In genomic region chr19:55044286-55044685, GRCh38 we compare ENCODE assay signal across 30 cellular contexts. TPM values are rescaled to one million over a fixed set of nuclear protein-coding genes. Genes with fewer than 3 reads are reported as not detected.
"Had no signal": no experiment of that assay in that cellular context is flagged by ENCODE, and none has a peak within 500 bp of the region (broad histone marks: within the 10 kb centered on the region; RNA-seq: fewer than 3 reads in every experiment).

No MANE protein-coding gene starts in this region.

- DNase-seq: colonic mucosa; effector CD8-positive, alpha-beta T cell; foreskin keratinocyte; heart left ventricle; left cardiac atrium; mesenchymal stem cell; naive thymus-derived CD4-positive, alpha-beta T cell; stimulated activated CD4-positive, alpha-beta T cell treated with anti-CD3 and anti-CD28 coated beads, Interleukin-2, amount 100 ng/mL, for 24 hours; stimulated activated CD4-positive, alpha-beta T cell treated with anti-CD3 and anti-CD28 coated beads, Interleukin-4, amount 100 ng/mL, for 24 hours; stimulated activated naive CD8-positive, alpha-beta T cell treated with anti-CD3 and anti-CD28 coated beads, Interleukin-15, Interleukin-2, amounts not matched to agents 100 U/mL and 50 U/mL, for 24 hours; substantia nigra; testis; tibial artery had no signal

- ATAC-seq: foreskin keratinocyte; gastroesophageal sphincter; heart left ventricle; left cardiac atrium; left lung; naive thymus-derived CD4-positive, alpha-beta T cell; sciatic nerve; stimulated activated memory B cell treated with anti-CD40 and anti-IgM and Interleukin-4, amounts not matched to agents 10 μg/mL and 1 μg/mL and 100 μg/mL, for 72 hours; stimulated activated naive CD8-positive, alpha-beta T cell treated with anti-CD3 and anti-CD28 coated beads, Interleukin-15, Interleukin-2, amounts not matched to agents 100 U/mL and 50 U/mL, for 24 hours had no signal

- H3K27ac Mint-ChIP-seq: dendritic cell treated with granulocyte-macrophage colony-stimulating factor and Interleukin-4, amounts not matched to agents 40 ng/mL and 50 ng/mL, for 4 days; endodermal cell; mesothelial cell of epicardium; nephron; neural progenitor cell; stimulated activated memory B cell treated with anti-CD40 and anti-IgM and Interleukin-4, amounts not matched to agents 10 μg/mL and 1 μg/mL and 100 μg/mL, for 72 hours; type B pancreatic cell had no signal

- H3K27me3 ChIP-seq: colonic mucosa, esophagus muscularis mucosa, foreskin keratinocyte, gastroesophageal sphincter, heart left ventricle, hepatocyte, neural progenitor cell, right atrium auricular region, testis, tibial artery had no signal

- H3K27me3 Mint-ChIP-seq: naive thymus-derived CD4-positive, alpha-beta T cell; stimulated activated memory B cell treated with anti-CD40 and anti-IgM and Interleukin-4, amounts not matched to agents 10 μg/mL and 1 μg/mL and 100 μg/mL, for 72 hours; type B pancreatic cell had no signal

- H3K4me1 ChIP-seq: colonic mucosa, esophagus muscularis mucosa, foreskin keratinocyte, gastroesophageal sphincter, neural progenitor cell, prostate gland, right atrium auricular region, testis, tibial artery had no signal

- H3K9me3 ChIP-seq: colonic mucosa, esophagus muscularis mucosa, gastroesophageal sphincter, heart left ventricle, left lung, prostate gland, right atrium auricular region, testis, tibial artery had no signal

- H3K4me3 Mint-ChIP-seq: dendritic cell treated with granulocyte-macrophage colony-stimulating factor and Interleukin-4, amounts not matched to agents 40 ng/mL and 50 ng/mL, for 4 days; endodermal cell; mesothelial cell of epicardium; naive thymus-derived CD4-positive, alpha-beta T cell; nephron; neural progenitor cell; stimulated activated memory B cell treated with anti-CD40 and anti-IgM and Interleukin-4, amounts not matched to agents 10 μg/mL and 1 μg/mL and 100 μg/mL, for 72 hours; type B pancreatic cell had no signal

- H3K9me3 Mint-ChIP-seq: dendritic cell treated with granulocyte-macrophage colony-stimulating factor and Interleukin-4, amounts not matched to agents 40 ng/mL and 50 ng/mL, for 4 days; endodermal cell; mesothelial cell of epicardium; nephron; neural progenitor cell; stimulated activated memory B cell treated with anti-CD40 and anti-IgM and Interleukin-4, amounts not matched to agents 10 μg/mL and 1 μg/mL and 100 μg/mL, for 72 hours; type B pancreatic cell had no signal

- H3K27ac ChIP-seq: colonic mucosa, esophagus muscularis mucosa, foreskin keratinocyte, gastroesophageal sphincter, heart left ventricle, hepatocyte, left lung, neural progenitor cell, prostate gland, right atrium auricular region, testis, tibial artery had no signal

- H3K4me1 Mint-ChIP-seq: endodermal cell, nephron, neural progenitor cell had no signal

- H3K36me3 ChIP-seq: neural progenitor cell had no signal

- H3K4me3 ChIP-seq: colonic mucosa, esophagus muscularis mucosa, gastroesophageal sphincter, heart left ventricle, hepatocyte, left lung, neural progenitor cell, prostate gland, right atrium auricular region, testis, tibial artery had no signal

RNA-seq across cellular contexts. Expression of gene GP6, which starts 6.2 kb away (rescaled TPM):
- total RNA-seq: epithelial cell of proximal tubule, fibroblast of lung, gastroesophageal sphincter, lung microvascular endothelial cell had no signal
- polyA plus RNA-seq: fibroblast of lung had no signal
